ENCODE assay signal across 1 cellular context in genomic region chr22:20107951-20108756, GRCh38.
TF ChIP-seq lines count a peak whose summit lies in the region.

No MANE protein-coding gene starts in this region.

TF ChIP-seq in K562, 482 proteins besides CTCF, POLR2A, EP300 and RAD21 (continues in another document):
- no peak for TF ChIP-seq PCBP1 (IDR thresholded peaks at IDR 0.05; ENCODE audit: low read depth, low read length, poor library complexity, severe bottlenecking)
- TF ChIP-seq PHB (CRISPR knock-in tag; IDR thresholded peaks at IDR 0.05), result 0 out of 2 replicates have a peak, but pooled peaks have one; percentile 16
- TF ChIP-seq EP400 (IDR thresholded peaks at IDR 0.05), result no peak
- no peak for TF ChIP-seq ZNF175 (CRISPR knock-in tag; IDR thresholded peaks at IDR 0.05; ENCODE audit: low read depth)
- TF ChIP-seq KAT8 (IDR thresholded peaks at IDR 0.05; ENCODE audit: low read depth), result no peak
- no peak for TF ChIP-seq MTA2 (IDR thresholded peaks at IDR 0.05; ENCODE audit: low read depth)
- TF ChIP-seq SREBF2 (CRISPR knock-in tag; IDR thresholded peaks at IDR 0.05), result no peak
- TF ChIP-seq ATF1 (CRISPR knock-in tag; IDR thresholded peaks at IDR 0.05), result no peak
- TF ChIP-seq ATF1 (tag; IDR thresholded peaks at IDR 0.05), result no peak
- TF ChIP-seq ARID3B (CRISPR knock-in tag; IDR thresholded peaks at IDR 0.05; ENCODE audit: borderline replicate concordance), result 0 out of 2 replicates have a peak, but pooled peaks have one; percentile 75
- no peak for TF ChIP-seq MCM5 (IDR thresholded peaks at IDR 0.05; ENCODE audit: low read depth)
- no peak for TF ChIP-seq FOSL1 (tag; conservative IDR thresholded peaks at IDR 0.05)
- peak; percentile 84 for TF ChIP-seq ZNF583 (CRISPR knock-in tag; IDR thresholded peaks at IDR 0.05)
- TF ChIP-seq ATF7 (IDR thresholded peaks at IDR 0.05), result no peak
- TF ChIP-seq ZEB2 (IDR thresholded peaks at IDR 0.05), result no peak
- peak; percentile 74; the same call in 1 of the 2 replicates for TF ChIP-seq NR4A1 (CRISPR knock-in tag; IDR thresholded peaks at IDR 0.05)
- TF ChIP-seq NR4A1 (tag; IDR thresholded peaks at IDR 0.05), result no peak
- TF ChIP-seq PKNOX1 (IDR thresholded peaks at IDR 0.05), result no peak
- no peak for TF ChIP-seq PHF8 (IDR thresholded peaks at IDR 0.05; ENCODE audit: borderline replicate concordance, low read length)
- 0 out of 2 replicates have a peak, but pooled peaks have one; percentile 27 for TF ChIP-seq PML (IDR thresholded peaks at IDR 0.05; ENCODE audit: low read length)
- no peak for TF ChIP-seq NR2C1 (IDR thresholded peaks at IDR 0.05)
- no peak for TF ChIP-seq NR2C1 (tag; IDR thresholded peaks at IDR 0.05)
- TF ChIP-seq ELF4 (CRISPR knock-in tag; IDR thresholded peaks at IDR 0.05), result 0 out of 2 replicates have a peak, but pooled peaks have one; percentile 17
- TF ChIP-seq NONO (IDR thresholded peaks at IDR 0.05; ENCODE audit: low read depth in 2 of 2, low read length in 1 of 2), result no peak
- TF ChIP-seq UBTF (IDR thresholded peaks at IDR 0.05; ENCODE audit: borderline replicate concordance in 1 of 2, low read depth in 2 of 2, low read length in 2 of 2), result no peak
- no peak for TF ChIP-seq CREB1 (IDR thresholded peaks at IDR 0.05)
- no peak for TF ChIP-seq CREB1 (CRISPR knock-in tag; IDR thresholded peaks at IDR 0.05)
- TF ChIP-seq ZBTB11 (CRISPR knock-in tag; IDR thresholded peaks at IDR 0.05), result 0 out of 6 replicates have a peak, but pooled peaks of 1 of the 3 experiments have one; percentile 16
- TF ChIP-seq ADNP (tag; IDR thresholded peaks at IDR 0.05), result no peak
- TF ChIP-seq SMC3 (conservative IDR thresholded peaks at IDR 0.05; ENCODE audit: insufficient read depth, low read depth, low read length), result 0 out of 2 replicates have a peak, but pooled peaks have one; percentile 7
- no peak for TF ChIP-seq ZNF407 (IDR thresholded peaks at IDR 0.05; ENCODE audit: low read depth)
- TF ChIP-seq SNIP1 (IDR thresholded peaks at IDR 0.05; ENCODE audit: low read depth), result no peak
- no peak for TF ChIP-seq KLF13 (tag; IDR thresholded peaks at IDR 0.05; ENCODE audit: borderline replicate concordance, low read depth)
- no peak for TF ChIP-seq FOXA1 (IDR thresholded peaks at IDR 0.05; ENCODE audit: borderline replicate concordance)
- TF ChIP-seq VEZF1 (CRISPR knock-in tag; IDR thresholded peaks at IDR 0.05), result no peak
- TF ChIP-seq TAF15 (IDR thresholded peaks at IDR 0.05; ENCODE audit: low read depth, low read length), result no peak
- 0 out of 2 replicates have a peak, but pooled peaks have one; percentile 40 for TF ChIP-seq THAP12 (CRISPR knock-in tag; IDR thresholded peaks at IDR 0.05)
- TF ChIP-seq LCOR (CRISPR knock-in tag; IDR thresholded peaks at IDR 0.05), result no peak
- no peak for TF ChIP-seq SIX5 (IDR thresholded peaks at IDR 0.05; ENCODE audit: borderline replicate concordance in 1 of 2, insufficient read depth in 1 of 2, low read depth in 1 of 2, low read length in 2 of 2)
